In genomic region chr11:8099291-8099899, GRCh38 we compare ENCODE assay signal across 9 cellular contexts. TPM values are rescaled to one million over a fixed set of nuclear protein-coding genes. Genes with fewer than 3 reads are reported as not detected.
DNase-seq lines count a peak whose midpoint lies in the region; ATAC-seq and TF ChIP-seq lines count a peak whose summit lies in the region.
"Had no signal": no experiment of that assay in that cellular context is flagged by ENCODE, and none has a peak within 500 bp of the region (broad histone marks: within the 10 kb centered on the region; RNA-seq: fewer than 3 reads in every experiment).

No MANE protein-coding gene starts in this region.

- H3K27me3 ChIP-seq in SU-DHL-6 (ENCODE audit: low read length): no peaks in the 10 kb centered on the region
- H3K27me3 ChIP-seq in adipocyte (replicated peaks; ENCODE audit: control insufficient read depth, insufficient read depth, low read length): no peaks in the 10 kb centered on the region
- no peaks in the 10 kb centered on the region for H3K27me3 ChIP-seq in sigmoid colon

- ATAC-seq in GM18498 (IDR thresholded peaks at IDR 0.05; ENCODE audit: unreplicated experiment) (peak; percentile 72), left cardiac atrium (peak; percentile 54 to 70), GM19467 (IDR thresholded peaks at IDR 0.05; ENCODE audit: unreplicated experiment) (no peak)

- 38 to 51% methylated on average over 3 of the region's 3 CpGs for WGBS in sigmoid colon, 2 donors

- no peak for TF ChIP-seq EP300 in Ishikawa (IDR thresholded peaks at IDR 0.05; ENCODE audit: borderline replicate concordance)
- TF ChIP-seq EP300 in sigmoid colon (IDR thresholded peaks at IDR 0.05): no peak

- H3F3A ChIP-seq in SU-DHL-6 (ENCODE audit: insufficient read depth): no peaks in the 10 kb centered on the region

- H3K27ac ChIP-seq in SU-DHL-6 (ENCODE audit: low read depth, low read length) (no peak overlapping the region), sigmoid colon (no peak overlapping the region)

- TF ChIP-seq POLR2A in sigmoid colon (IDR thresholded peaks at IDR 0.05): no peak

- H3K79me2 ChIP-seq in SU-DHL-6 (ENCODE audit: insufficient read depth, low read length): no peaks in the 10 kb centered on the region

- H2AFZ ChIP-seq in SU-DHL-6 (ENCODE audit: low read depth, low read length, severe bottlenecking): no peak overlapping the region

- no peaks in the 10 kb centered on the region for H3K9me2 ChIP-seq in SU-DHL-6 (replicated peaks; ENCODE audit: insufficient read depth, low read length)

- peak; percentile 85 for TF ChIP-seq RAD21 in Ishikawa (IDR thresholded peaks at IDR 0.05; ENCODE audit: low read depth)

- no peaks in the 10 kb centered on the region for H4K20me1 ChIP-seq in SU-DHL-6 (ENCODE audit: low read depth, low read length)

- DNase-seq in AG09309 (ENCODE audit: low read depth): peak; percentile 55
- peak; percentile 90 for DNase-seq in adipocyte (ENCODE audit: low read depth)
- peak; percentile 70 for DNase-seq in left cardiac atrium
- peak; percentile 85 for DNase-seq in sigmoid colon

- H3K4me3 ChIP-seq in AG09309 (ENCODE audit: control insufficient read depth, low read depth, low read length) (no peak overlapping the region), SU-DHL-6 (ENCODE audit: insufficient read depth, low read length, poor library complexity, severe bottlenecking) (no peak overlapping the region), adipocyte (ENCODE audit: low read length) (no peak overlapping the region), sigmoid colon (no peak overlapping the region)

- TF ChIP-seq CTCF in AG09309 (IDR thresholded peaks at IDR 0.05; ENCODE audit: control insufficient read depth, insufficient read depth, low read depth, low read length, missing control alignments): peak; percentile 80
- TF ChIP-seq CTCF in SU-DHL-6 (IDR thresholded peaks at IDR 0.05; ENCODE audit: insufficient read depth, low read length, poor library complexity, severe bottlenecking): peak; percentile 96
- TF ChIP-seq CTCF in sigmoid colon (IDR thresholded peaks at IDR 0.05): peak; percentile 30 to 79 (median 68)

- no peak overlapping the region for H3K4me2 ChIP-seq in SU-DHL-6 (ENCODE audit: low read depth, low read length, poor library complexity, severe bottlenecking)

- H3K36me3 ChIP-seq in SU-DHL-6 (ENCODE audit: low read length): no peaks in the 10 kb centered on the region
- peaks cover 53% of the 10 kb centered on the region for H3K36me3 ChIP-seq in adipocyte (ENCODE audit: control insufficient read depth, insufficient read depth, low read length, severe bottlenecking)
- peaks cover 4 to 79% (median 17%) of the 10 kb centered on the region in 4 donors for H3K36me3 ChIP-seq in sigmoid colon

- intact Hi-C loops in left cardiac atrium (cut with DNase I) (loop anchor here in 1 of 2 donors (10.0 kb wide), 1 partner anchor 205 kb away; no protein-coding TSS in a partner anchor), sigmoid colon (cut with DNase I) (loop anchor here (2.0 kb wide), 2 partner anchors 67 to 93 kb away; no protein-coding TSS in a partner anchor)

- H3K9me3 ChIP-seq in SU-DHL-6 (ENCODE audit: insufficient read depth, low read length): no peaks in the 10 kb centered on the region
- no peaks in the 10 kb centered on the region for H3K9me3 ChIP-seq in adipocyte (ENCODE audit: control insufficient read depth, low read length)
- no peaks in the 10 kb centered on the region for H3K9me3 ChIP-seq in sigmoid colon

- H3K9ac ChIP-seq in SU-DHL-6 (ENCODE audit: low read length) (no peak overlapping the region), adipocyte (ENCODE audit: low read length) (no peak overlapping the region)

- H3K4me1 ChIP-seq in adipocyte (ENCODE audit: control insufficient read depth, insufficient read depth, low read length): peaks cover 22% of the 10 kb centered on the region
- no peaks in the 10 kb centered on the region for H3K4me1 ChIP-seq in sigmoid colon

TF ChIP-seq in Ishikawa, 13 proteins besides CTCF, POLR2A, EP300 and RAD21:
- TF ChIP-seq TCF12 (IDR thresholded peaks at IDR 0.05; ENCODE audit: low read depth) (no peak), MAX (IDR thresholded peaks at IDR 0.05) (no peak)
TF ChIP-seq in Ishikawa: peak in this region for 0.

RNA-seq across cellular contexts. Expression of gene TUB, which starts 18.4 kb away (rescaled TPM):
- total RNA-seq in left cardiac atrium: 10 to 100 TPM; 11.6 to 13.1 TPM
- total RNA-seq in sigmoid colon: 10 to 100 TPM in 2 of 4 donors, 1 to 10 TPM in 2; 6.7 to 18.3 (median 11.6) TPM
- polyA plus RNA-seq in sigmoid colon: 1 to 10 TPM in 2 of 3 donors, under 1 TPM in 1; 0.23 to 1.8 (median 1.8) TPM
- polyA plus RNA-seq: IgD-negative memory B cell had no signal
